8 cellular contexts compared by ENCODE assay signal in genomic region chr10:45761622-45762021, GRCh38.
DNase-seq lines count a peak whose midpoint lies in the region; ATAC-seq and TF ChIP-seq lines count a peak whose summit lies in the region.
"Not testable (repeated sequence)": the region's sequence is repeated elsewhere in the genome, so short reads cannot be mapped to it uniquely, and the experiment has no call there.

No MANE protein-coding gene starts in this region.

- not testable (repeated sequence) for H3K9me3 ChIP-seq in MM.1S (replicated peaks; ENCODE audit: insufficient read depth, low read length)

- not testable (repeated sequence) for H3K4me1 ChIP-seq in MM.1S (ENCODE audit: low read length)

- not testable (repeated sequence) for H3K36me3 ChIP-seq in MM.1S (replicated peaks; ENCODE audit: insufficient read depth, low read length)

- not testable (repeated sequence) for TF ChIP-seq CTCF in MM.1S (IDR thresholded peaks at IDR 0.05; ENCODE audit: low read length)

- DNase-seq in MM.1S (peak; percentile 35), brain pericyte (ENCODE audit: low read depth, low spot score) (peak; percentile 5), smooth muscle cell of the brain vasculature (ENCODE audit: low read depth, low spot score) (peak; percentile 13)

- peak; percentile 56 for ATAC-seq in GM18502 (IDR thresholded peaks at IDR 0.05; ENCODE audit: poor library complexity, unreplicated experiment)
- peak; percentile 60 for ATAC-seq in GM19035 (IDR thresholded peaks at IDR 0.05; ENCODE audit: unreplicated experiment)
- peak; percentile 78 for ATAC-seq in GM21529 (IDR thresholded peaks at IDR 0.05; ENCODE audit: unreplicated experiment)
- ATAC-seq in HG02763 (IDR thresholded peaks at IDR 0.05; ENCODE audit: unreplicated experiment), result peak; percentile 63
- ATAC-seq in HG03354 (IDR thresholded peaks at IDR 0.05; ENCODE audit: poor library complexity, severe bottlenecking, unreplicated experiment), result peak; percentile 76

- not testable (repeated sequence) for H3K4me2 ChIP-seq in MM.1S (ENCODE audit: low read depth, low read length)

- not testable (repeated sequence) for H3K79me2 ChIP-seq in MM.1S (ENCODE audit: low read length)

- H4K20me1 ChIP-seq in MM.1S (ENCODE audit: insufficient read depth, low read length), result not testable (repeated sequence)

- H3K4me3 ChIP-seq in MM.1S (ENCODE audit: low read length), result not testable (repeated sequence)

- not testable (repeated sequence) for H3F3A ChIP-seq in MM.1S (ENCODE audit: insufficient read depth, low read length)

- H3K9me2 ChIP-seq in MM.1S (replicated peaks; ENCODE audit: insufficient read depth, low read length), result not testable (repeated sequence)

- H3K27ac ChIP-seq in MM.1S (ENCODE audit: low read length), result not testable (repeated sequence)

- H3K27me3 ChIP-seq in MM.1S (replicated peaks; ENCODE audit: insufficient read depth, low read length), result not testable (repeated sequence)

- not testable (repeated sequence) for H3K9ac ChIP-seq in MM.1S (ENCODE audit: low read length)

- not testable (repeated sequence) for H2AFZ ChIP-seq in MM.1S (ENCODE audit: low read length)
